23 cellular contexts compared by ENCODE assay signal in genomic region chr17:72305472-72305871, GRCh38.
DNase-seq lines count a peak whose midpoint lies in the region; TF ChIP-seq lines count a peak whose summit lies in the region.
"Had no signal": no experiment of that assay in that cellular context is flagged by ENCODE, and none has a peak within 500 bp of the region (broad histone marks: within the 10 kb centered on the region; RNA-seq: fewer than 3 reads in every experiment).

No MANE protein-coding gene starts in this region.

- H3K27ac Mint-ChIP-seq in type B pancreatic cell = no peak overlapping the region
- H3K27ac Mint-ChIP-seq: activated CD4-positive, alpha-beta T cell treated with anti-CD3 and anti-CD28 coated beads for 36 hours; activated naive CD4-positive, alpha-beta T cell treated with anti-CD3 and anti-CD28 coated beads, Interleukin-2, amount 50 U/mL, for 72 hours; T-helper 2 cell treated with Interferon-gamma antibody and Interleukin-4, amounts not matched to agents 5 μg/mL and 100 μg/mL, for 36 hours had no signal

- H3K4me3 ChIP-seq in H7 (ENCODE audit: insufficient read depth, low read depth, low read length) = no peak overlapping the region
- no peak overlapping the region for H3K4me3 ChIP-seq in astrocyte of the spinal cord (ENCODE audit: low read depth, low read length)
- H3K4me3 ChIP-seq in osteoblast (ENCODE audit: insufficient read depth, low read length) = peak overlapping the region; percentile 56
- H3K4me3 ChIP-seq: Peyer's patch, stomach, thyroid gland, vagina had no signal

- H3K27me3 ChIP-seq in H7 (ENCODE audit: control insufficient read depth, insufficient read depth, low read length) = no peaks in the 10 kb centered on the region
- no peaks in the 10 kb centered on the region for H3K27me3 ChIP-seq in osteoblast (ENCODE audit: insufficient read depth, low read length)
- H3K27me3 ChIP-seq: Peyer's patch, thyroid gland, vagina had no signal

- no peak overlapping the region for H3K27ac ChIP-seq in osteoblast (ENCODE audit: low read depth, low read length)
- H3K27ac ChIP-seq: Peyer's patch, thyroid gland, vagina, VCaP had no signal

- no peaks in the 10 kb centered on the region for H3K9me3 Mint-ChIP-seq in type B pancreatic cell
- H3K9me3 Mint-ChIP-seq: activated naive CD4-positive, alpha-beta T cell treated with anti-CD3 and anti-CD28 coated beads, Interleukin-2, amount 50 U/mL, for 72 hours; T-helper 2 cell treated with Interferon-gamma antibody and Interleukin-4, amounts not matched to agents 5 μg/mL and 100 μg/mL, for 36 hours had no signal

- H3K36me3 Mint-ChIP-seq in type B pancreatic cell = no peaks in the 10 kb centered on the region
- H3K36me3 Mint-ChIP-seq: activated naive CD4-positive, alpha-beta T cell treated with anti-CD3 and anti-CD28 coated beads, Interleukin-2, amount 50 U/mL, for 72 hours had no signal

- H3K4me1 ChIP-seq in osteoblast (ENCODE audit: insufficient read depth, low read length) = peaks cover 9% of the 10 kb centered on the region
- H3K4me1 ChIP-seq: Caco-2, stomach, thyroid gland, vagina had no signal

- H3K4me3 Mint-ChIP-seq in type B pancreatic cell = no peak overlapping the region
- H3K4me3 Mint-ChIP-seq: activated CD4-positive, alpha-beta T cell treated with anti-CD3 and anti-CD28 coated beads for 36 hours; T-helper 2 cell treated with Interferon-gamma antibody and Interleukin-4, amounts not matched to agents 5 μg/mL and 100 μg/mL, for 36 hours had no signal

- H3K4me2 ChIP-seq in osteoblast (ENCODE audit: insufficient read depth, low read length) = peak overlapping the region; percentile 73

- DNase-seq in GM03348 (ENCODE audit: low spot score) = peak; percentile 15
- DNase-seq in H7 = peak; percentile 49
- peak; percentile 17 for DNase-seq in astrocyte of the spinal cord (ENCODE audit: low read depth, low spot score)
- DNase-seq in osteoblast (ENCODE audit: insufficient read length, low spot score, missing footprints) = peak; percentile 83
- DNase-seq in type B pancreatic cell (ENCODE audit: extremely low spot score, unreplicated experiment) = no peak
- no peak for DNase-seq in NCI-H1048 (lab: John Stamatoyannopoulos, UW)
- no peak for DNase-seq in activated gamma-delta T cell treated with Interleukin-2 at 50 U/mL for 16 hours
- DNase-seq: activated CD4-positive, alpha-beta T cell treated with anti-CD3 and anti-CD28 coated beads for 36 hours; C1 segment of cervical spinal cord; Caco-2; KG1; mesendoderm; NCI-H1417 treated with DMSO at 0.1 percent for 48 hours; NCI-H2081; Peyer's patch; SIG-M5; stimulated activated CD4-positive, alpha-beta T cell treated with anti-CD3 and anti-CD28 coated beads, Interleukin-2, amount 100 ng/mL, for 48 hours; stomach; thyroid gland had no signal

- no peaks in the 10 kb centered on the region for H4K20me1 ChIP-seq in osteoblast (ENCODE audit: insufficient read depth, low read length)

- H3K36me3 ChIP-seq in H7 (replicated peaks; ENCODE audit: control insufficient read depth, insufficient read depth, low read length) (no peaks in the 10 kb centered on the region), osteoblast (ENCODE audit: insufficient read depth, low read length) (no peaks in the 10 kb centered on the region)
- H3K36me3 ChIP-seq: Peyer's patch, stomach, thyroid gland, vagina had no signal

- in situ Hi-C loops in astrocyte of the spinal cord (cut with HindIII; ENCODE audit: low sequenced_read_pairs) = no loop called here

- H3K4me1 Mint-ChIP-seq in type B pancreatic cell (ENCODE audit: unreplicated experiment) = peaks cover 30% of the 10 kb centered on the region
- H3K4me1 Mint-ChIP-seq: activated CD4-positive, alpha-beta T cell treated with anti-CD3 and anti-CD28 coated beads for 36 hours had no signal

- H2AFZ ChIP-seq in osteoblast (ENCODE audit: low read length) = peak overlapping the region; percentile 35

- TF ChIP-seq CTCF in astrocyte of the spinal cord (IDR thresholded peaks at IDR 0.05; ENCODE audit: low read depth, low read length) (no peak), osteoblast (IDR thresholded peaks at IDR 0.05; ENCODE audit: extremely low read depth, low read depth, low read length) (no peak), type B pancreatic cell (conservative IDR thresholded peaks at IDR 0.05) (no peak)

- H3K9me3 ChIP-seq in osteoblast (ENCODE audit: low read depth, low read length) = no peaks in the 10 kb centered on the region
- H3K9me3 ChIP-seq: Caco-2, Peyer's patch, stomach, thyroid gland, vagina had no signal

- peaks cover 12% of the 10 kb centered on the region for H3K27me3 Mint-ChIP-seq in type B pancreatic cell

- no peaks in the 10 kb centered on the region for H3K79me2 ChIP-seq in osteoblast (ENCODE audit: insufficient read depth, low read length)

Comparison
In these comparisons a context has a peak if more than half of its experiments do, and no peak if none do; other contexts are left out.
1. DNase-seq: peak in GM03348 (single experiment), H7 (single experiment), astrocyte of the spinal cord (single experiment) and osteoblast (single experiment); none in type B pancreatic cell (single experiment), NCI-H1048 (single experiment) and activated gamma-delta T cell treated with Interleukin-2 at 50 U/mL for 16 hours (single experiment).